Comparison of ENCODE assay signal across 1 cellular context in the genomic region with DNA sequence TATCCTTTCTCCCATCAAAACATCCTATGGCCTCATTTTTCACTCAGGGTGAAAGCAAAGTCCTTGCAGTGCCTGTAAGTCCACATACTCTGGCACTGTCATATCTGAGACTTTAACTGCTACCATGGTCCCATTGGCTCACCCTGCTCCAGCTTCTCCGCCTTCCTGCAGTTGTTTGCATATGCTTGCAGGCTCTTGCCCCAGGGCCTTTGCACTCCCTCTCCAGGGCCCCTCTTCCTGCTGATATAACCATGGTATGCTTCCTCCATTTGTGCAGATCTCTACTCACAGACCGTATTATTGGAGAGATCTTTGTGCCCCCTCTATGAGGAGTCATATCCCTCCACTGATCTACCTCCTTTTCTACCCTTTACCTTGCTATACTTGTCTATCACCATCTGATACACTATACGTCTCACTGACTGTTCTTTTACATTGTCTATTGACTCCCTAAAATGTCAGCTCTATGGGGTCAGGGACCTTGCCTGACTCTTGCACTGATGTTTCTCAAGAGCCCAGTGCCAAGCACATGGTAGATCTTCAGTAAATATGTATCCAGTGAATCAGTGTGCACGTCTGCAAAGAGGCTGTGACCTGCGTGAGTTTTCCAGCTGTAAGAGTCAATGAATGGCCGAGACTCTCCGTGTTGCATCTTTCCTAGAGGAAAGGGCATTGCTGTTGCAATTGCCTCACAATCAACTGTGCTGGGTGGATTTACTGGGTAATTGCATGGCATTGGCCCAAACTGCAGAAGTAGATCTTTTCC.
TF ChIP-seq lines count a peak whose summit lies in the region.

No MANE protein-coding gene starts in this region.

TF ChIP-seq in HepG2, 621 proteins besides CTCF, POLR2A, EP300 and RAD21 (continued from another document and continues in another):
- TF ChIP-seq HMGXB3 (CRISPR knock-in tag; IDR thresholded peaks at IDR 0.05; ENCODE audit: borderline replicate concordance) (peak; percentile 42; the same call in 1 of the 2 replicates), SIX1 (CRISPR knock-in tag; IDR thresholded peaks at IDR 0.05; ENCODE audit: borderline replicate concordance) (peak; percentile 65; the same call in 1 of the 2 replicates), ZNF644 (CRISPR knock-in tag; IDR thresholded peaks at IDR 0.05; ENCODE audit: low read depth) (peak; percentile 87; the same call in 1 of the 2 replicates), HMG20B (CRISPR knock-in tag; conservative IDR thresholded peaks at IDR 0.05) (peak; percentile 94), KLF16 (CRISPR knock-in tag; IDR thresholded peaks at IDR 0.05) (peak in 1 of 2 experiments; percentile 85; a peak in 2 of 4 replicates), ZNF20 (CRISPR knock-in tag; IDR thresholded peaks at IDR 0.05) (no peak), FOXO1 (CRISPR knock-in tag; IDR thresholded peaks at IDR 0.05) (peak; percentile 88; the same call in 1 of the 2 replicates), CEBPB (IDR thresholded peaks at IDR 0.05; ENCODE audit: borderline replicate concordance, low read depth, low read length) (peak; percentile 88), CHD4 (IDR thresholded peaks at IDR 0.05; ENCODE audit: borderline replicate concordance, low read length) (peak; percentile 80), HNF1B (CRISPR knock-in tag; IDR thresholded peaks at IDR 0.05) (peak; percentile 92), ZNF484 (CRISPR knock-in tag; IDR thresholded peaks at IDR 0.05; ENCODE audit: borderline replicate concordance, low read depth) (no peak), HMGXB4 (CRISPR knock-in tag; IDR thresholded peaks at IDR 0.05; ENCODE audit: borderline replicate concordance in 1 of 2, low read depth in 1 of 2) (peak in 1 of 2 experiments; percentile 36; a peak in 1 of 4 replicates), HDAC1 (CRISPR knock-in tag; IDR thresholded peaks at IDR 0.05) (peak; percentile 87), ZNF142 (CRISPR knock-in tag; IDR thresholded peaks at IDR 0.05) (no peak), SP5 (CRISPR knock-in tag; IDR thresholded peaks at IDR 0.05; ENCODE audit: borderline replicate concordance, low read depth) (peak; percentile 71; the same call in 1 of the 2 replicates), PITX1 (CRISPR knock-in tag; IDR thresholded peaks at IDR 0.05) (peak; percentile 20), NR2C2 (CRISPR knock-in tag; IDR thresholded peaks at IDR 0.05; ENCODE audit: borderline replicate concordance) (peak; percentile 87), KAT8 (CRISPR knock-in tag; IDR thresholded peaks at IDR 0.05) (0 out of 2 replicates have a peak, but pooled peaks have one; percentile 26), ZNF263 (CRISPR knock-in tag; IDR thresholded peaks at IDR 0.05) (no peak), ZNF746 (CRISPR knock-in tag; IDR thresholded peaks at IDR 0.05) (no peak), RARG (CRISPR knock-in tag; IDR thresholded peaks at IDR 0.05; ENCODE audit: low read depth) (no peak), ZNF382 (CRISPR knock-in tag; IDR thresholded peaks at IDR 0.05; ENCODE audit: borderline replicate concordance) (no peak)
- TF ChIP-seq, protein P1, sequence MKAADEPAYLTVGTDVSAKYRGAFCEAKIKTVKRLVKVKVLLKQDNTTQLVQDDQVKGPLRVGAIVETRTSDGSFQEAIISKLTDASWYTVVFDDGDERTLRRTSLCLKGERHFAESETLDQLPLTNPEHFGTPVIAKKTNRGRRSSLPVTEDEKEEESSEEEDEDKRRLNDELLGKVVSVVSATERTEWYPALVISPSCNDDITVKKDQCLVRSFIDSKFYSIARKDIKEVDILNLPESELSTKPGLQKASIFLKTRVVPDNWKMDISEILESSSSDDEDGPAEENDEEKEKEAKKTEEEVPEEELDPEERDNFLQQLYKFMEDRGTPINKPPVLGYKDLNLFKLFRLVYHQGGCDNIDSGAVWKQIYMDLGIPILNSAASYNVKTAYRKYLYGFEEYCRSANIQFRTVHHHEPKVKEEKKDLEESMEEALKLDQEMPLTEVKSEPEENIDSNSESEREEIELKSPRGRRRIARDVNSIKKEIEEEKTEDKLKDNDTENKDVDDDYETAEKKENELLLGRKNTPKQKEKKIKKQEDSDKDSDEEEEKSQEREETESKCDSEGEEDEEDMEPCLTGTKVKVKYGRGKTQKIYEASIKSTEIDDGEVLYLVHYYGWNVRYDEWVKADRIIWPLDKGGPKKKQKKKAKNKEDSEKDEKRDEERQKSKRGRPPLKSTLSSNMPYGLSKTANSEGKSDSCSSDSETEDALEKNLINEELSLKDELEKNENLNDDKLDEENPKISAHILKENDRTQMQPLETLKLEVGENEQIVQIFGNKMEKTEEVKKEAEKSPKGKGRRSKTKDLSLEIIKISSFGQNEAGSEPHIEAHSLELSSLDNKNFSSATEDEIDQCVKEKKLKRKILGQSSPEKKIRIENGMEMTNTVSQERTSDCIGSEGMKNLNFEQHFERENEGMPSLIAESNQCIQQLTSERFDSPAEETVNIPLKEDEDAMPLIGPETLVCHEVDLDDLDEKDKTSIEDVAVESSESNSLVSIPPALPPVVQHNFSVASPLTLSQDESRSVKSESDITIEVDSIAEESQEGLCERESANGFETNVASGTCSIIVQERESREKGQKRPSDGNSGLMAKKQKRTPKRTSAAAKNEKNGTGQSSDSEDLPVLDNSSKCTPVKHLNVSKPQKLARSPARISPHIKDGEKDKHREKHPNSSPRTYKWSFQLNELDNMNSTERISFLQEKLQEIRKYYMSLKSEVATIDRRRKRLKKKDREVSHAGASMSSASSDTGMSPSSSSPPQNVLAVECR (CRISPR knock-in tag; IDR thresholded peaks at IDR 0.05; ENCODE audit: borderline replicate concordance), result peak; percentile 44; the same call in 1 of the 2 replicates
- TF ChIP-seq, protein P2, sequence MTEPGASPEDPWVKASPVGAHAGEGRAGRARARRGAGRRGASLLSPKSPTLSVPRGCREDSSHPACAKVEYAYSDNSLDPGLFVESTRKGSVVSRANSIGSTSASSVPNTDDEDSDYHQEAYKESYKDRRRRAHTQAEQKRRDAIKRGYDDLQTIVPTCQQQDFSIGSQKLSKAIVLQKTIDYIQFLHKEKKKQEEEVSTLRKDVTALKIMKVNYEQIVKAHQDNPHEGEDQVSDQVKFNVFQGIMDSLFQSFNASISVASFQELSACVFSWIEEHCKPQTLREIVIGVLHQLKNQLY (CRISPR knock-in tag; IDR thresholded peaks at IDR 0.05), result peak; percentile 85; the same call in 1 of the 2 replicates
- TF ChIP-seq, protein P3, sequence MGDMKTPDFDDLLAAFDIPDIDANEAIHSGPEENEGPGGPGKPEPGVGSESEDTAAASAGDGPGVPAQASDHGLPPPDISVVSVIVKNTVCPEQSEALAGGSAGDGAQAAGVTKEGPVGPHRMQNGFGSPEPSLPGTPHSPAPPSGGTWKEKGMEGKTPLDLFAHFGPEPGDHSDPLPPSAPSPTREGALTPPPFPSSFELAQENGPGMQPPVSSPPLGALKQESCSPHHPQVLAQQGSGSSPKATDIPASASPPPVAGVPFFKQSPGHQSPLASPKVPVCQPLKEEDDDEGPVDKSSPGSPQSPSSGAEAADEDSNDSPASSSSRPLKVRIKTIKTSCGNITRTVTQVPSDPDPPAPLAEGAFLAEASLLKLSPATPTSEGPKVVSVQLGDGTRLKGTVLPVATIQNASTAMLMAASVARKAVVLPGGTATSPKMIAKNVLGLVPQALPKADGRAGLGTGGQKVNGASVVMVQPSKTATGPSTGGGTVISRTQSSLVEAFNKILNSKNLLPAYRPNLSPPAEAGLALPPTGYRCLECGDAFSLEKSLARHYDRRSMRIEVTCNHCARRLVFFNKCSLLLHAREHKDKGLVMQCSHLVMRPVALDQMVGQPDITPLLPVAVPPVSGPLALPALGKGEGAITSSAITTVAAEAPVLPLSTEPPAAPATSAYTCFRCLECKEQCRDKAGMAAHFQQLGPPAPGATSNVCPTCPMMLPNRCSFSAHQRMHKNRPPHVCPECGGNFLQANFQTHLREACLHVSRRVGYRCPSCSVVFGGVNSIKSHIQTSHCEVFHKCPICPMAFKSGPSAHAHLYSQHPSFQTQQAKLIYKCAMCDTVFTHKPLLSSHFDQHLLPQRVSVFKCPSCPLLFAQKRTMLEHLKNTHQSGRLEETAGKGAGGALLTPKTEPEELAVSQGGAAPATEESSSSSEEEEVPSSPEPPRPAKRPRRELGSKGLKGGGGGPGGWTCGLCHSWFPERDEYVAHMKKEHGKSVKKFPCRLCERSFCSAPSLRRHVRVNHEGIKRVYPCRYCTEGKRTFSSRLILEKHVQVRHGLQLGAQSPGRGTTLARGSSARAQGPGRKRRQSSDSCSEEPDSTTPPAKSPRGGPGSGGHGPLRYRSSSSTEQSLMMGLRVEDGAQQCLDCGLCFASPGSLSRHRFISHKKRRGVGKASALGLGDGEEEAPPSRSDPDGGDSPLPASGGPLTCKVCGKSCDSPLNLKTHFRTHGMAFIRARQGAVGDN (CRISPR knock-in tag; IDR thresholded peaks at IDR 0.05), result peak; percentile 17; the same call in 1 of the 2 replicates
